Comparison of ENCODE assay signal across 10 cellular contexts in genomic region chr1:227771326-227771725, GRCh38. TPM values are rescaled to one million over a fixed set of nuclear protein-coding genes. Genes with fewer than 3 reads are reported as not detected.
"Had no signal": no experiment of that assay in that cellular context is flagged by ENCODE, and none has a peak within 500 bp of the region (broad histone marks: within the 10 kb centered on the region; RNA-seq: fewer than 3 reads in every experiment).

No MANE protein-coding gene starts in this region.

- H3K27ac Mint-ChIP-seq: IgD-negative memory B cell had no signal

- ATAC-seq: HepG2 had no signal

- H3K27me3 Mint-ChIP-seq: IgD-negative memory B cell had no signal

- H3K4me3 Mint-ChIP-seq: H9, IgD-negative memory B cell had no signal

- H3K9ac ChIP-seq: GM23248 had no signal

- H3K4me3 ChIP-seq: GM23248 had no signal

- H3K4me1 Mint-ChIP-seq: H9 had no signal

- DNase-seq: GM23248, GOT3, H9, HCEC 1CT, KBM-7 had no signal

- H2AFZ ChIP-seq: GM23248 had no signal

- H3K27ac ChIP-seq: GM23248, HL-60 had no signal

- H3K9me3 Mint-ChIP-seq: H9, IgD-negative memory B cell had no signal

RNA-seq across cellular contexts. Expression of gene PRSS38, which starts 44.1 kb away (rescaled TPM):
- total RNA-seq: GM23248, H4, H9, HepG2, HT1080 had no signal
- polyA plus RNA-seq: GM23248, HepG2, IgD-negative memory B cell had no signal
